7 cellular contexts compared by ENCODE assay signal in the genomic region with DNA sequence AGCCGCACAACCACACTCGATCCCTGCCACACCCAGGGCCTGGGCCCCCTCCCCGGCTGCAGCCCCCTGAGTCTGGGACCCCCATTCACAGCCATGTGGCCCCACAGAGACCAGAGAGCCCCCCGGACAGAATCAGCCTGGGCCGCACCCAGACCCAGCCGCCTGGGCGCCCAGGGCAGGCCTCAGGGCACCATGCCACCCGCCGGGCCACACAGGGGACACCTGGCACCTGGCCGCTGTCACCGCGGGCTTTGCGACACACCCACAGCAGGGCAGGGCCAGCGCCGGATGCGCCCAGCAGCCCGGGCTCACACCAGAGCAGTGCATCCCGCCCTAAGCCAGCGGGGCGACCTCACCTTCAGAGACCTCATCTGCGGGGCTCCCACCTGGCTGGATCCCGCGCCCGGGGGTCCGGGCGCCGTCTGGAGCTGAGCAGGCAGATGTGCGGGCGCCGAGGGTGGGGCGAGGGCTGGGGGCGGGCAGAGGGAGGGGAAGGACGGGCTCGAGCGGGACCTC. TPM values are rescaled to one million over a fixed set of nuclear protein-coding genes. Genes with fewer than 3 reads are reported as not detected.
DNase-seq lines count a peak whose midpoint lies in the region; ATAC-seq and TF ChIP-seq lines count a peak whose summit lies in the region.
"Had no signal": no experiment of that assay in that cellular context is flagged by ENCODE, and none has a peak within 500 bp of the region (broad histone marks: within the 10 kb centered on the region; RNA-seq: fewer than 3 reads in every experiment).

No MANE protein-coding gene starts in this region.

- peak overlapping the region; percentile 52 for H3K4me3 ChIP-seq in BE2C (ENCODE audit: low read depth, low read length)

- DNase-seq in BE2C (no peak), left ventricle myocardium superior (peak; percentile 56), middle frontal gyrus (ENCODE audit: extremely low spot score, low spot score) (no peak), chondrocyte (ENCODE audit: low spot score) (no peak)

- no peaks in the 10 kb centered on the region for H3K27me3 ChIP-seq in BE2C

- H3K27ac Mint-ChIP-seq in chondrocyte (ENCODE audit: unreplicated experiment): no peak overlapping the region

- H3K4me1 ChIP-seq in BE2C: no peaks in the 10 kb centered on the region

- H3K36me3 ChIP-seq in BE2C: peaks cover 11% of the 10 kb centered on the region

- ATAC-seq in left ventricle myocardium superior: peak; percentile 12
- ATAC-seq in HG03039 (IDR thresholded peaks at IDR 0.05; ENCODE audit: unreplicated experiment): no peak

- H3K4me1 Mint-ChIP-seq in chondrocyte (ENCODE audit: low read depth): peaks cover 35% of the 10 kb centered on the region

- intact Hi-C loops in left ventricle myocardium superior (cut with micrococcal nuclease): no loop called here

- H3K9me3 ChIP-seq in BE2C: no peaks in the 10 kb centered on the region

- TF ChIP-seq CTCF in BE2C (IDR thresholded peaks at IDR 0.05; ENCODE audit: low read depth, low read length) (no peak), chondrocyte (IDR thresholded peaks at IDR 0.05) (no peak)

- no peaks in the 10 kb centered on the region for H3K36me3 Mint-ChIP-seq in chondrocyte (ENCODE audit: low read depth)

- H3K4me3 Mint-ChIP-seq in chondrocyte (ENCODE audit: unreplicated experiment): no peak overlapping the region
- H3K4me3 Mint-ChIP-seq: neural crest cell had no signal

- H3K9me3 Mint-ChIP-seq in chondrocyte (ENCODE audit: low read depth): no peaks in the 10 kb centered on the region
- H3K9me3 Mint-ChIP-seq: neural crest cell had no signal

- H3K27me3 Mint-ChIP-seq in chondrocyte (ENCODE audit: low read depth): no peaks in the 10 kb centered on the region

TF ChIP-seq in PFSK-1, 5 proteins besides CTCF, POLR2A, EP300 and RAD21:
- peak; percentile 23 for TF ChIP-seq FOXP2 (optimal IDR thresholded peaks at IDR 0.05; ENCODE audit: borderline replicate concordance, extremely low read depth, extremely low read length, insufficient read depth)
- TF ChIP-seq TAF1 (IDR thresholded peaks at IDR 0.05; ENCODE audit: borderline replicate concordance, insufficient read depth, low read length): no peak
- no peak for TF ChIP-seq SIN3A (IDR thresholded peaks at IDR 0.05; ENCODE audit: borderline replicate concordance, insufficient read depth, low read length)
- TF ChIP-seq, protein P1, sequence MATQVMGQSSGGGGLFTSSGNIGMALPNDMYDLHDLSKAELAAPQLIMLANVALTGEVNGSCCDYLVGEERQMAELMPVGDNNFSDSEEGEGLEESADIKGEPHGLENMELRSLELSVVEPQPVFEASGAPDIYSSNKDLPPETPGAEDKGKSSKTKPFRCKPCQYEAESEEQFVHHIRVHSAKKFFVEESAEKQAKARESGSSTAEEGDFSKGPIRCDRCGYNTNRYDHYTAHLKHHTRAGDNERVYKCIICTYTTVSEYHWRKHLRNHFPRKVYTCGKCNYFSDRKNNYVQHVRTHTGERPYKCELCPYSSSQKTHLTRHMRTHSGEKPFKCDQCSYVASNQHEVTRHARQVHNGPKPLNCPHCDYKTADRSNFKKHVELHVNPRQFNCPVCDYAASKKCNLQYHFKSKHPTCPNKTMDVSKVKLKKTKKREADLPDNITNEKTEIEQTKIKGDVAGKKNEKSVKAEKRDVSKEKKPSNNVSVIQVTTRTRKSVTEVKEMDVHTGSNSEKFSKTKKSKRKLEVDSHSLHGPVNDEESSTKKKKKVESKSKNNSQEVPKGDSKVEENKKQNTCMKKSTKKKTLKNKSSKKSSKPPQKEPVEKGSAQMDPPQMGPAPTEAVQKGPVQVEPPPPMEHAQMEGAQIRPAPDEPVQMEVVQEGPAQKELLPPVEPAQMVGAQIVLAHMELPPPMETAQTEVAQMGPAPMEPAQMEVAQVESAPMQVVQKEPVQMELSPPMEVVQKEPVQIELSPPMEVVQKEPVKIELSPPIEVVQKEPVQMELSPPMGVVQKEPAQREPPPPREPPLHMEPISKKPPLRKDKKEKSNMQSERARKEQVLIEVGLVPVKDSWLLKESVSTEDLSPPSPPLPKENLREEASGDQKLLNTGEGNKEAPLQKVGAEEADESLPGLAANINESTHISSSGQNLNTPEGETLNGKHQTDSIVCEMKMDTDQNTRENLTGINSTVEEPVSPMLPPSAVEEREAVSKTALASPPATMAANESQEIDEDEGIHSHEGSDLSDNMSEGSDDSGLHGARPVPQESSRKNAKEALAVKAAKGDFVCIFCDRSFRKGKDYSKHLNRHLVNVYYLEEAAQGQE (IDR thresholded peaks at IDR 0.05; ENCODE audit: insufficient read depth in 1 of 2, low read depth in 2 of 2, low read length in 2 of 2): no peak

RNA-seq across cellular contexts. Expression of gene TBXA2R, which starts 0.4 kb away (rescaled TPM):
- polyA plus RNA-seq in BE2C (2012; ENCODE audit: insufficient read depth, insufficient read length, low read depth): not detected
- polyA plus RNA-seq in PFSK-1 (2012; ENCODE audit: insufficient read length, low read depth): 1.6 TPM
- 2.0 TPM for total RNA-seq in left ventricle myocardium superior
- total RNA-seq in chondrocyte: 5.4 to 5.8 TPM in 2 of 3 replicates, not detected in the other

RNA-seq across cellular contexts. Expression of gene CACTIN, which starts 20.4 kb away (rescaled TPM):
- polyA plus RNA-seq in BE2C (2012; ENCODE audit: insufficient read depth, insufficient read length, low read depth): 92.4 TPM
- 30.8 TPM for polyA plus RNA-seq in PFSK-1 (2012; ENCODE audit: insufficient read length, low read depth)
- 13.5 TPM for total RNA-seq in left ventricle myocardium superior
- 18.6 to 22.0 TPM (median 19.5 TPM) in 3 replicates for total RNA-seq in chondrocyte

RNA-seq across cellular contexts. Expression of gene GIPC3, which starts 21.0 kb away (rescaled TPM):
- polyA plus RNA-seq in BE2C (2012; ENCODE audit: insufficient read depth, insufficient read length, low read depth): not detected
- 8.9 TPM for polyA plus RNA-seq in PFSK-1 (2012; ENCODE audit: insufficient read length, low read depth)
- total RNA-seq in left ventricle myocardium superior (1.9 TPM), chondrocyte (0.15 to 3.3 TPM (median 2.2 TPM) in 3 replicates)

RNA-seq across cellular contexts. Expression of gene HMG20B, which starts 33.5 kb away (rescaled TPM):
- polyA plus RNA-seq in BE2C (2012; ENCODE audit: insufficient read depth, insufficient read length, low read depth): 136 TPM
- polyA plus RNA-seq in PFSK-1 (2012; ENCODE audit: insufficient read length, low read depth): 60.2 TPM
- 36.9 TPM for total RNA-seq in left ventricle myocardium superior
- total RNA-seq in chondrocyte: 60.9 to 69.3 TPM (median 68.2 TPM) in 3 replicates

RNA-seq across cellular contexts. Expression of gene MFSD12, which starts 48.8 kb away (rescaled TPM):
- polyA plus RNA-seq in BE2C (2012; ENCODE audit: insufficient read depth, insufficient read length, low read depth): 119 TPM
- polyA plus RNA-seq in PFSK-1 (2012; ENCODE audit: insufficient read length, low read depth): 175 TPM
- total RNA-seq in left ventricle myocardium superior: 21.8 TPM
- 65.8 to 101 TPM (median 98.4 TPM) in 3 replicates for total RNA-seq in chondrocyte
